In genomic region chr1:43839056-43839455, GRCh38 we compare ENCODE assay signal across 17 cellular contexts.
DNase-seq lines count a peak whose midpoint lies in the region; ATAC-seq and TF ChIP-seq lines count a peak whose summit lies in the region.
"Had no signal": no experiment of that assay in that cellular context is flagged by ENCODE, and none has a peak within 500 bp of the region (broad histone marks: within the 10 kb centered on the region; RNA-seq: fewer than 3 reads in every experiment).

No MANE protein-coding gene starts in this region.

- H3K27ac ChIP-seq in BLaER1 treated with 17β-estradiol and CSF1 and Interleukin-3, amounts not matched to agents 10 nM and 100 nM: peak overlapping the region in 8 of 11 experiments; percentile 42 to 97 (median 76); a peak in 16 of 22 replicates
- H3K27ac ChIP-seq in OCI-LY1 (ENCODE audit: low read depth, low read length, poor library complexity, severe bottlenecking) (peak overlapping the region; percentile 99), prostate gland (peak overlapping the region; percentile 68 to 69)
- H3K27ac ChIP-seq: parathyroid adenoma had no signal

- no peak overlapping the region for H2AFZ ChIP-seq in OCI-LY1 (ENCODE audit: low read length)
- H2AFZ ChIP-seq: parathyroid adenoma had no signal

- intact Hi-C loops in prostate gland (cut with DNase I): no loop called here

- no peak for TF ChIP-seq CTCF in OCI-LY1 (IDR thresholded peaks at IDR 0.05; ENCODE audit: low read length)
- no peak for TF ChIP-seq CTCF in epithelial cell of esophagus (IDR thresholded peaks at IDR 0.05; ENCODE audit: insufficient read depth, low read depth, low read length, missing control alignments)
- TF ChIP-seq CTCF in prostate gland (IDR thresholded peaks at IDR 0.05): no peak

- H3K9me2 ChIP-seq in OCI-LY1 (ENCODE audit: low read depth, low read length): no peaks in the 10 kb centered on the region

- H4K20me1 ChIP-seq in BLaER1 treated with 17β-estradiol and CSF1 and Interleukin-3, amounts not matched to agents 10 nM and 100 nM: no peaks in the 10 kb centered on the region
- no peaks in the 10 kb centered on the region for H4K20me1 ChIP-seq in OCI-LY1 (ENCODE audit: insufficient read depth, low read length)

- peaks cover 47 to 62% (median 60%) of the 10 kb centered on the region in 10 experiments for H3K4me1 ChIP-seq in BLaER1 treated with 17β-estradiol and CSF1 and Interleukin-3, amounts not matched to agents 10 nM and 100 nM
- H3K4me1 ChIP-seq in OCI-LY1 (ENCODE audit: insufficient read depth, low read length, severe bottlenecking) (peaks cover 58% of the 10 kb centered on the region), prostate gland (replicated peaks) (peaks cover 5% of the 10 kb centered on the region)

- no peak for TF ChIP-seq POLR2A in prostate gland (IDR thresholded peaks at IDR 0.05)

- WGBS in prostate gland: 18% methylated on average over 5 of the region's 5 CpGs

- H3K9ac ChIP-seq in BLaER1 treated with 17β-estradiol and CSF1 and Interleukin-3, amounts not matched to agents 10 nM and 100 nM: peak overlapping the region in 8 of 11 experiments; percentile 19 to 59 (median 30); a peak in 15 of 22 replicates
- peak overlapping the region; percentile 19; the same call in 1 of the 2 replicates for H3K9ac ChIP-seq in OCI-LY1 (ENCODE audit: low read length)
- H3K9ac ChIP-seq: parathyroid adenoma had no signal

- ATAC-seq in GM18519 (IDR thresholded peaks at IDR 0.05; ENCODE audit: low FRiP score, unreplicated experiment): no peak
- no peak for ATAC-seq in GM18517 (IDR thresholded peaks at IDR 0.05; ENCODE audit: unreplicated experiment)
- ATAC-seq: CD8-positive, alpha-beta T cell had no signal

- H3K36me3 ChIP-seq in BLaER1 treated with 17β-estradiol and CSF1 and Interleukin-3, amounts not matched to agents 10 nM and 100 nM: peaks cover 20 to 58% (median 41%) of the 10 kb centered on the region in 11 experiments
- H3K36me3 ChIP-seq in OCI-LY1 (ENCODE audit: insufficient read depth, low read length): peaks cover 46% of the 10 kb centered on the region
- no peaks in the 10 kb centered on the region for H3K36me3 ChIP-seq in prostate gland
- H3K36me3 ChIP-seq: uterus had no signal

- peaks cover 18 to 33% (median 29%) of the 10 kb centered on the region in 11 experiments for H3K9me3 ChIP-seq in BLaER1 treated with 17β-estradiol and CSF1 and Interleukin-3, amounts not matched to agents 10 nM and 100 nM (replicated peaks in 1 of 11)
- H3K9me3 ChIP-seq in OCI-LY1 (ENCODE audit: low read length) (peaks cover 6% of the 10 kb centered on the region; the same call in 1 of the 2 replicates), prostate gland (no peaks in the 10 kb centered on the region)
- H3K9me3 ChIP-seq: uterus had no signal

- H3F3A ChIP-seq in OCI-LY1 (ENCODE audit: insufficient read depth, low read length): peaks cover 6% of the 10 kb centered on the region

- no peaks in the 10 kb centered on the region for H3K79me2 ChIP-seq in OCI-LY1 (ENCODE audit: insufficient read depth, low read length)
- H3K79me2 ChIP-seq: parathyroid adenoma had no signal

- H3K27me3 ChIP-seq in BLaER1 treated with 17β-estradiol and CSF1 and Interleukin-3, amounts not matched to agents 10 nM and 100 nM: no peaks in the 10 kb centered on the region
- H3K27me3 ChIP-seq in OCI-LY1 (ENCODE audit: insufficient read depth, low read length) (no peaks in the 10 kb centered on the region), prostate gland (replicated peaks; ENCODE audit: insufficient read depth) (no peaks in the 10 kb centered on the region)
- H3K27me3 ChIP-seq: uterus had no signal

- H3K4me2 ChIP-seq in BLaER1 treated with 17β-estradiol and CSF1 and Interleukin-3, amounts not matched to agents 10 nM and 100 nM: peak overlapping the region in 10 of 11 experiments; percentile 33 to 94 (median 86); a peak in 21 of 22 replicates
- H3K4me2 ChIP-seq in OCI-LY1 (ENCODE audit: low read length): no peak overlapping the region

- DNase-seq in epithelial cell of esophagus (ENCODE audit: low read depth): peak; percentile 23
- DNase-seq in prostate gland (ENCODE audit: low spot score): no peak
- no peak for DNase-seq in effector CD8-positive, alpha-beta T cell (lab: John Stamatoyannopoulos, UW)
- DNase-seq in medulla oblongata (ENCODE audit: extremely low spot score): no peak
- DNase-seq: activated CD4-positive, alpha-beta T cell treated with anti-CD3 and anti-CD28 coated beads for 4 hours; CD8-positive, alpha-beta T cell; central memory CD4-positive, alpha-beta T cell; NCI-H2029 treated with DMSO at 0.1 percent for 48 hours; NCI-H446 treated with DMSO at 0.1 percent for 48 hours; NK-92 treated with Interleukin-12 subunit alpha and Interleukin-12 subunit beta, amount 100 ng/mL, for 24 hours; stimulated activated CD4-positive, alpha-beta T cell treated with anti-CD3 and anti-CD28 coated beads, Interleukin-1b, Interleukin-23, amount 100 ng/mL, for 48 hours; uterus had no signal

- no peak overlapping the region; a peak in 1 of 20 replicates for H3K4me3 ChIP-seq in BLaER1 treated with 17β-estradiol and CSF1 and Interleukin-3, amounts not matched to agents 10 nM and 100 nM
- H3K4me3 ChIP-seq in OCI-LY1 (ENCODE audit: low read depth, low read length, poor library complexity, severe bottlenecking): no peak overlapping the region
- H3K4me3 ChIP-seq in epithelial cell of esophagus (ENCODE audit: low read length): no peak overlapping the region
- H3K4me3 ChIP-seq in prostate gland: no peak overlapping the region
- H3K4me3 ChIP-seq: uterus had no signal
